1 cellular context compared by ENCODE assay signal in genomic region chr4:113582737-113583136, GRCh38.
TF ChIP-seq lines count a peak whose summit lies in the region.

No MANE protein-coding gene starts in this region.

TF ChIP-seq in WTC11, 78 proteins besides CTCF, POLR2A, EP300 and RAD21 (continued from another document):
- TF ChIP-seq E2F4 (CRISPR knock-in tag; IDR thresholded peaks at IDR 0.05; ENCODE audit: borderline replicate concordance, low read depth), result no peak
- no peak for TF ChIP-seq PRRX2 (CRISPR knock-in tag; IDR thresholded peaks at IDR 0.05)
- TF ChIP-seq CBFB (CRISPR knock-in tag; IDR thresholded peaks at IDR 0.05; ENCODE audit: low read depth), result no peak
- TF ChIP-seq TEAD1 (CRISPR knock-in tag; IDR thresholded peaks at IDR 0.05), result no peak
- TF ChIP-seq ESRRA (CRISPR knock-in tag; IDR thresholded peaks at IDR 0.05; ENCODE audit: borderline replicate concordance), result no peak
- TF ChIP-seq MLX (CRISPR knock-in tag; IDR thresholded peaks at IDR 0.05), result no peak
- TF ChIP-seq ZNF671 (CRISPR knock-in tag; IDR thresholded peaks at IDR 0.05), result no peak
- no peak for TF ChIP-seq PRDM15 (CRISPR knock-in tag; IDR thresholded peaks at IDR 0.05)
- TF ChIP-seq OVOL2 (CRISPR knock-in tag; IDR thresholded peaks at IDR 0.05; ENCODE audit: borderline replicate concordance), result no peak
- no peak for TF ChIP-seq ZNF532 (CRISPR knock-in tag; IDR thresholded peaks at IDR 0.05; ENCODE audit: borderline replicate concordance)
TF ChIP-seq in WTC11: peak in this region for 0.
